ENCODE assay signal across 15 cellular contexts in genomic region chr17:81093576-81094223, GRCh38. TPM values are rescaled to one million over a fixed set of nuclear protein-coding genes. Genes with fewer than 3 reads are reported as not detected.
DNase-seq lines count a peak whose midpoint lies in the region; ATAC-seq, FAIRE-seq and TF ChIP-seq lines count a peak whose summit lies in the region.
"Had no signal": no experiment of that assay in that cellular context is flagged by ENCODE, and none has a peak within 500 bp of the region (broad histone marks: within the 10 kb centered on the region; RNA-seq: fewer than 3 reads in every experiment).

No MANE protein-coding gene starts in this region.

- CTCF ChIA-PET in IMR-90 (lab: Yijun Ruan, JAX), result no interaction called here

- H4K5ac ChIP-seq in IMR-90 (ENCODE audit: low read depth, low read length), result no peak overlapping the region

- no peaks in the 10 kb centered on the region for H3K9me3 ChIP-seq in IMR-90 (ENCODE audit: control insufficient read depth, insufficient read depth, low read length)
- no peaks in the 10 kb centered on the region for H3K9me3 ChIP-seq in keratinocyte (ENCODE audit: control insufficient read depth, low read depth, low read length)
- no peaks in the 10 kb centered on the region for H3K9me3 ChIP-seq in tibial nerve
- H3K9me3 ChIP-seq: body of pancreas had no signal

- TF ChIP-seq RAD21 in IMR-90 (IDR thresholded peaks at IDR 0.05; ENCODE audit: low read length), result no peak

- peak overlapping the region; percentile 29 for H3K14ac ChIP-seq in IMR-90 (replicated peaks; ENCODE audit: low read depth, low read length)

- H2BK120ac ChIP-seq in IMR-90 (ENCODE audit: low read depth, low read length), result peak overlapping the region; percentile 70; the same call in 1 of the 2 replicates

- H3K23ac ChIP-seq in IMR-90 (ENCODE audit: low read depth, low read length), result peak overlapping the region; percentile 18; the same call in 1 of the 2 replicates

- H3K27me3 ChIP-seq in IMR-90 (ENCODE audit: control insufficient read depth, insufficient read depth, low read length) (no peaks in the 10 kb centered on the region), keratinocyte (ENCODE audit: control insufficient read depth, extremely low read depth, insufficient read depth, low read length) (no peaks in the 10 kb centered on the region), tibial nerve (no peaks in the 10 kb centered on the region)
- H3K27me3 ChIP-seq: body of pancreas had no signal

- peaks cover 37% of the 10 kb centered on the region for H3K4me1 ChIP-seq in IMR-90 (ENCODE audit: control insufficient read depth, insufficient read depth, low read length)
- H3K4me1 ChIP-seq in keratinocyte (ENCODE audit: control insufficient read depth, extremely low read depth, insufficient read depth, low read length), result peaks cover 87% of the 10 kb centered on the region
- peaks cover 0 to 97% (median 65%) of the 10 kb centered on the region in 4 donors for H3K4me1 ChIP-seq in tibial nerve

- H3K18ac ChIP-seq in IMR-90 (ENCODE audit: low read depth, low read length), result no peak overlapping the region

- H2BK20ac ChIP-seq in IMR-90 (ENCODE audit: low read depth, low read length), result peak overlapping the region; percentile 9; the same call in 1 of the 2 replicates

- H2AFZ ChIP-seq in IMR-90 (replicated peaks; ENCODE audit: low read length, poor library complexity) (peak overlapping the region; percentile 34), keratinocyte (ENCODE audit: control insufficient read depth, low read length) (no peak overlapping the region)

- no peak overlapping the region for H3K4me3 ChIP-seq in IMR-90 (ENCODE audit: insufficient read depth, low read depth, low read length)
- H3K4me3 ChIP-seq in keratinocyte (ENCODE audit: control insufficient read depth in 2 of 3, extremely low read depth in 1 of 3, insufficient read depth in 2 of 3, low read depth in 1 of 3, low read length in 3 of 3), result no peak overlapping the region
- H3K4me3 ChIP-seq in tibial nerve, result no peak overlapping the region
- H3K4me3 ChIP-seq: body of pancreas had no signal

- no peak overlapping the region for H4K8ac ChIP-seq in IMR-90 (ENCODE audit: low read depth in 2 of 2, low read length in 2 of 2)

- H3K4me2 ChIP-seq in IMR-90 (ENCODE audit: low read depth, low read length) (no peak overlapping the region), keratinocyte (ENCODE audit: control insufficient read depth, extremely low read depth, insufficient read depth, low read depth, low read length) (peak overlapping the region; percentile 11)

- 92% methylated on average over 3 of the region's 21 CpGs; no CpG with 5 or more reads in 1 of the 2 experiments for WGBS in IMR-90 (ENCODE audit: extremely low coverage in 2 of 2, insufficient read length in 1 of 2), 2 experiments
- 61 to 71% methylated on average over 21 of the region's 21 CpGs for WGBS in tibial nerve, 2 donors

- TF ChIP-seq POLR2A in IMR-90 (IDR thresholded peaks at IDR 0.05; ENCODE audit: low read depth, low read length), result no peak
- TF ChIP-seq POLR2A in tibial nerve (IDR thresholded peaks at IDR 0.05), result no peak

- H2AK9ac ChIP-seq in IMR-90 (replicated peaks; ENCODE audit: low read depth, low read length, poor library complexity), result peak overlapping the region; percentile 52

- H4K20me1 ChIP-seq in IMR-90 (ENCODE audit: insufficient read depth, low read length), result peaks cover 9% of the 10 kb centered on the region
- no peaks in the 10 kb centered on the region for H4K20me1 ChIP-seq in keratinocyte (ENCODE audit: control insufficient read depth, extremely low read depth, insufficient read depth, low read length)

- H2AK5ac ChIP-seq in IMR-90 (ENCODE audit: low read depth, low read length), result peak overlapping the region; percentile 77

- peaks cover 8% of the 10 kb centered on the region for H3K79me2 ChIP-seq in keratinocyte (ENCODE audit: control insufficient read depth, insufficient read depth, low read length)

- no peak for TF ChIP-seq EP300 in tibial nerve (IDR thresholded peaks at IDR 0.05)

- dilution Hi-C loops in IMR-90 (cut with HindIII; ENCODE audit: low sequenced_read_pairs, unreplicated experiment), result no loop called here
- dilution Hi-C loops in keratinocyte (cut with MboI; ENCODE audit: extremely low pct_ligation_motif_present, low sequenced_read_pairs), result no loop called here

- ATAC-seq in IMR-90 (ENCODE audit: low read depth) (no peak), HG03039 (IDR thresholded peaks at IDR 0.05; ENCODE audit: unreplicated experiment) (no peak), GM19328 (IDR thresholded peaks at IDR 0.05; ENCODE audit: unreplicated experiment) (no peak)
- ATAC-seq: body of pancreas had no signal

- H3K27ac ChIP-seq in IMR-90 (ENCODE audit: insufficient read depth, low read length) (no peak overlapping the region), angular gyrus (ENCODE audit: low read depth, low read length) (peak overlapping the region; percentile 94), keratinocyte (ENCODE audit: control insufficient read depth, insufficient read depth, low read length) (peak overlapping the region; percentile 86), tibial nerve (peak overlapping the region; percentile 76 to 96 (median 86))

- H2BK5ac ChIP-seq in IMR-90 (ENCODE audit: low read depth, low read length, poor library complexity, severe bottlenecking), result no peak overlapping the region

- H3K56ac ChIP-seq in IMR-90 (ENCODE audit: extremely low read depth, insufficient read depth, low read length), result no peak overlapping the region

- DNase-seq in IMR-90 (no peak), keratinocyte (ENCODE audit: low read depth, low spot score) (no peak), tibial nerve (ENCODE audit: low spot score in 2 of 2) (no peak), NCI-H187 (lab: John Stamatoyannopoulos, UW) (no peak)
- DNase-seq: activated CD4-positive, alpha-beta T cell treated with anti-CD3 and anti-CD28 coated beads, Interleukin-2, amount 50 U/mL, for 48 hours; body of pancreas; mesendoderm; NCI-H1092; NCI-H774; stimulated activated CD4-positive, alpha-beta T cell treated with anti-CD3 and anti-CD28 coated beads, Interleukin-2, amount 100 ng/mL, for 48 hours; stimulated activated naive CD4-positive, alpha-beta T cell; T-helper 1 cell had no signal

- no peak overlapping the region for H3K9ac ChIP-seq in IMR-90 (ENCODE audit: low read depth, low read length)
- H3K9ac ChIP-seq in keratinocyte (ENCODE audit: control insufficient read depth, extremely low read depth, insufficient read depth, low read length), result peak overlapping the region; percentile 80

- H3K36me3 ChIP-seq in IMR-90 (ENCODE audit: control insufficient read depth, insufficient read depth, low read length), result no peaks in the 10 kb centered on the region
- peaks cover 11 to 46% of the 10 kb centered on the region in 2 experiments for H3K36me3 ChIP-seq in keratinocyte (ENCODE audit: control insufficient read depth in 2 of 2, extremely low read depth in 1 of 2, insufficient read depth in 2 of 2, low read length in 2 of 2)
- H3K36me3 ChIP-seq in tibial nerve, result peaks cover 0 to 8% (median 0%) of the 10 kb centered on the region in 3 donors

- in situ Hi-C loops in IMR-90 (cut with MboI; ENCODE audit: low sequenced_read_pairs), result no loop called here

- BruUV-seq in IMR-90 (replicated peaks; lab: Mats Ljungman, UMichigan), result no TSS peak

- H4K91ac ChIP-seq in IMR-90 (ENCODE audit: insufficient read depth, low read depth, low read length), result peak overlapping the region; percentile 58; the same call in 1 of the 2 replicates

- FAIRE-seq in keratinocyte (lab: Jason Lieb, UNC), result no peak

- H3K4ac ChIP-seq in IMR-90 (ENCODE audit: low read depth, low read length), result peak overlapping the region; percentile 64

- peaks cover 12% of the 10 kb centered on the region; the same call in 1 of the 2 replicates for H3K9me1 ChIP-seq in IMR-90 (ENCODE audit: insufficient read depth, low read length)
- peaks cover 8% of the 10 kb centered on the region for H3K9me1 ChIP-seq in keratinocyte (ENCODE audit: control insufficient read depth, extremely low read depth, insufficient read depth, low read length)

- no peak for TF ChIP-seq CTCF in IMR-90 (conservative IDR thresholded peaks at IDR 0.05; ENCODE audit: low read depth, low read length)
- no peak for TF ChIP-seq CTCF in keratinocyte (optimal IDR thresholded peaks at IDR 0.05 in 1 of 3, IDR thresholded peaks at IDR 0.05 in 1 of 3, conservative IDR thresholded peaks at IDR 0.05 in 1 of 3; ENCODE audit: extremely low read depth in 1 of 3, insufficient read depth in 2 of 3, low read length in 3 of 3)
- no peak for TF ChIP-seq CTCF in tibial nerve (IDR thresholded peaks at IDR 0.05)

- intact Hi-C loops in IMR-90 (cut with micrococcal nuclease), result no loop called here

- peaks cover 0 to 17% of the 10 kb centered on the region in 2 experiments; a peak in 1 of 4 replicates for H3K79me1 ChIP-seq in IMR-90 (ENCODE audit: low read depth in 1 of 2, low read length in 2 of 2)

- peak overlapping the region; percentile 56; the same call in 1 of the 3 replicates for H2BK15ac ChIP-seq in IMR-90 (ENCODE audit: low read depth, low read length)

- POLR2A ChIA-PET in IMR-90 (lab: Charles Lee; ENCODE audit: unreplicated experiment), result no interaction called here

TF ChIP-seq in IMR-90, 13 proteins besides CTCF, POLR2A, EP300 and RAD21 (continues in another document):
- no peak for TF ChIP-seq USF2 (IDR thresholded peaks at IDR 0.05; ENCODE audit: low read depth, low read length)
- no peak for TF ChIP-seq SMC3 (IDR thresholded peaks at IDR 0.05; ENCODE audit: low read depth, low read length)
- TF ChIP-seq CEBPB (IDR thresholded peaks at IDR 0.05; ENCODE audit: low read depth, low read length), result no peak
- no peak for TF ChIP-seq MXI1 (IDR thresholded peaks at IDR 0.05; ENCODE audit: borderline replicate concordance, low read depth, low read length)

RNA-seq across cellular contexts. Expression of gene BAIAP2, which starts 58.7 kb away (rescaled TPM):
- 18.3 and 22.8 TPM in 2 replicates for total RNA-seq in IMR-90 (2012; rRNA removed)
- polyA plus RNA-seq in IMR-90 (2012; rRNA removed), result 32.6 and 36.1 TPM in 2 replicates
- 27.3 and 38.0 TPM in 2 replicates for polyA plus RNA-seq in IMR-90 (2012; cell fraction: cytosol; rRNA removed)
- polyA plus RNA-seq in IMR-90 (2012; cell fraction: nucleus; rRNA removed; ENCODE audit: low replicate concordance), result 37.9 and 82.6 TPM in 2 replicates
- 48.9 to 74.4 TPM (median 56.7 TPM) in 3 replicates for polyA plus RNA-seq in keratinocyte
- polyA plus RNA-seq in keratinocyte (2011; ENCODE audit: low read depth), result 102 TPM
- polyA plus RNA-seq in keratinocyte (2011; cell fraction: cytosol; rRNA removed), result 30.3 and 63.1 TPM in 2 replicates
- 87.9 and 109 TPM in 2 replicates for polyA plus RNA-seq in keratinocyte (2011; cell fraction: nucleus; rRNA removed)
- 66.3 and 124 TPM in 2 replicates for polyA plus RNA-seq in keratinocyte (2012; ENCODE audit: low replicate concordance)
- 44.6 to 102 TPM (median 54.9 TPM) in 3 replicates for polyA minus RNA-seq in keratinocyte
- polyA minus RNA-seq in keratinocyte (2011; cell fraction: cytosol; rRNA and poly(A)+ RNA removed), result 94.8 TPM
- 66.4 and 99.6 TPM in 2 replicates for polyA minus RNA-seq in keratinocyte (2011; cell fraction: nucleus; rRNA and poly(A)+ RNA removed)
- 10 to 100 TPM; 49.5 to 81.2 (median 66.9) TPM for total RNA-seq in tibial nerve
